Comparison of ENCODE assay signal across 29 cellular contexts in the genomic region with DNA sequence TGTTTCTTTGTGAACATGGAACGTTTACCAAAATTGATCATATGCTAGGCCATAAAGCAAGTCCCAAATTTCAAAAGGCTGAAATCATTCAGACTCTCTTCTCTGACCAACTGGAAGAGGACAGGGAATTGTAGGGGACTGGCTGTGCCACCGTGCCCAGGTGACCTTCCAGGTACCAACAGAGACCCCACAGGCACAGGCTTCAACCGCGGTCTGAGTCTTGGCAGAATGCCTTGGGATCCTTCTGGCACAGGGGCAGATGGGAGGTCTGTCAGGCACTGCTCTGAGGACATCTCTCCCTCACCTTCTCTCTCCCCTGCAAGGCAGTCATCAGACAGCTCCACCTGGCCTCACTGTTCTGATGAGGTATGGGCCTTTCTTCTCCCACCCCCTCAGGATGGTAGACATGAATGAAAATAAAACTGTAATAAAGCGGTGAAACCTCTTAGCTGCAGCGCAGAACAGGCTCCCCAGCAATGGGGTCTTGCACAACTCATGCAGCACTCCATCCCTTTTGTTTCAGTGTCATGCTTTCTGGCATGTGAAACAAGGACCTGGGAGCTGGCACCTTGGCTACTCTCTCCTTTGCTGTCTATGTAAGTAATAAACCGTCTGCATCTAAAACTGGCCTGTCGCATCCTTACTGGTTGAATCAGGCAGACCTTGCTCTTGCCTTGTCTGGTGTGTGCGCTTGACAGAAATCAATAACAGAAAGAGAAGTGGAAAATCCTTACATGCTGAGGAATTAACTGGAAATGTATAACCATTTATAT.
"Had no signal": no experiment of that assay in that cellular context is flagged by ENCODE, and none has a peak within 500 bp of the region (broad histone marks: within the 10 kb centered on the region; RNA-seq: fewer than 3 reads in every experiment).

No MANE protein-coding gene starts in this region.

- DNase-seq: hypothalamus; immature natural killer cell; kidney; left colon; left lung; lower lobe of right lung; mammary epithelial cell; mesenchymal stem cell; naive thymus-derived CD8-positive, alpha-beta T cell; occipital lobe; stimulated activated CD4-positive, alpha-beta T cell treated with anti-CD3 and anti-CD28 coated beads, Interleukin-1b, Interleukin-23, amount 100 ng/mL, for 48 hours; stimulated activated CD4-positive, alpha-beta T cell treated with anti-CD3 and anti-CD28 coated beads, Interleukin-2, amount 100 ng/mL, for 48 hours; stimulated activated CD4-positive, alpha-beta T cell treated with anti-CD3 and anti-CD28 coated beads, Interleukin-4, amount 100 ng/mL, for 4 hours; stimulated activated CD8-positive, alpha-beta memory T cell treated with anti-CD3 and anti-CD28 coated beads, Interleukin-4, amount 100 ng/mL, for 48 hours; stimulated activated naive B cell treated with anti-CD40 and anti-IgM and Interleukin-4, amounts not matched to agents 10 μg/mL and 1 μg/mL and 100 μg/mL, for 72 hours; stimulated activated naive CD8-positive, alpha-beta T cell treated with anti-CD3 and anti-CD28 coated beads, Interleukin-15, Interleukin-2, amounts not matched to agents 100 U/mL and 50 U/mL, for 24 hours; stomach; testis; thyroid gland; transverse colon; uterus had no signal

- H3K4me1 ChIP-seq: left lung, lower lobe of right lung, parathyroid adenoma, right atrium auricular region, right lobe of liver, stomach, testis, thyroid gland, transverse colon, uterus had no signal

- H3K4me3 Mint-ChIP-seq: immature natural killer cell; naive thymus-derived CD8-positive, alpha-beta T cell; nephron; neural crest cell; stimulated activated naive B cell treated with anti-CD40 and anti-IgM and Interleukin-4, amounts not matched to agents 10 μg/mL and 1 μg/mL and 100 μg/mL, for 72 hours had no signal

- H3K79me2 ChIP-seq: parathyroid adenoma had no signal

- H3K27ac ChIP-seq: left lung, lower lobe of right lung, neutrophil, parathyroid adenoma, right atrium auricular region, right lobe of liver, stomach, testis, thyroid gland, transverse colon, uterus had no signal

- H3K4me2 ChIP-seq: smooth muscle cell had no signal

- H3K9me3 ChIP-seq: lower lobe of right lung, neutrophil, right lobe of liver, testis, thyroid gland, uterus had no signal

- H3K27me3 ChIP-seq: left lung, neutrophil, right atrium auricular region, right lobe of liver, stomach, testis, thyroid gland, transverse colon, uterus had no signal

- H3K27ac Mint-ChIP-seq: immature natural killer cell; naive thymus-derived CD8-positive, alpha-beta T cell; nephron; progenitor cell of endocrine pancreas; stimulated activated naive B cell treated with anti-CD40 and anti-IgM and Interleukin-4, amounts not matched to agents 10 μg/mL and 1 μg/mL and 100 μg/mL, for 72 hours had no signal

- H3K4me3 ChIP-seq: left lung, lower lobe of right lung, right atrium auricular region, right lobe of liver, smooth muscle cell, stomach, testis, thyroid gland, transverse colon, uterus had no signal

- H3K36me3 Mint-ChIP-seq: immature natural killer cell; stimulated activated naive B cell treated with anti-CD40 and anti-IgM and Interleukin-4, amounts not matched to agents 10 μg/mL and 1 μg/mL and 100 μg/mL, for 72 hours had no signal

- H3K27me3 Mint-ChIP-seq: progenitor cell of endocrine pancreas had no signal

- H3K36me3 ChIP-seq: left lung, lower lobe of right lung, neutrophil, right atrium auricular region, right lobe of liver, stomach, thyroid gland, transverse colon, uterus had no signal

- H3K9ac ChIP-seq: parathyroid adenoma had no signal

- ATAC-seq: left colon; left lung; lower lobe of right lung; naive thymus-derived CD8-positive, alpha-beta T cell; right lobe of liver; stimulated activated naive B cell treated with anti-CD40 and anti-IgM and Interleukin-4, amounts not matched to agents 10 μg/mL and 1 μg/mL and 100 μg/mL, for 72 hours; stimulated activated naive CD8-positive, alpha-beta T cell treated with anti-CD3 and anti-CD28 coated beads, Interleukin-15, Interleukin-2, amounts not matched to agents 100 U/mL and 50 U/mL, for 24 hours had no signal

- H2AFZ ChIP-seq: parathyroid adenoma had no signal

- H3K4me1 Mint-ChIP-seq: immature natural killer cell; naive thymus-derived CD8-positive, alpha-beta T cell; nephron; neural crest cell; stimulated activated naive B cell treated with anti-CD40 and anti-IgM and Interleukin-4, amounts not matched to agents 10 μg/mL and 1 μg/mL and 100 μg/mL, for 72 hours had no signal
